ENCODE assay signal across 27 cellular contexts in the genomic region with DNA sequence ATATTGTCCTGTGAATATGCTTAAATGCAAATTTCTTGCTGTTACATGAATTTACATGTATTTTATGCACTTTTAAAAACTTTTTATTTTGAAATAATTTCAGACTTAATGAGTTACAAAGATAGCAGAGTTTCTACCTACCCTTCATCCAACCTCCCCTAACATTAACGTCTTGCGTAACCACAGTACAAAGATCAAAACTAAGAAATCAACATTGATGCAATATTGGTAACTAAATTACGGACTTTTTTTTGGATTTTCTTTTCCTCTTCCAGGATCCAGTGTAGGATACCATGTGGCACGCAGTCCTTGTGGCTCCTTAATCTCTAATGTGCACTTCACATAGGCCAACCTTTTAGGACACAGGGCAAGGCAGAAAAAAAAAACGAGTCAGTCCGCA.
"Had no signal": no experiment of that assay in that cellular context is flagged by ENCODE, and none has a peak within 500 bp of the region (broad histone marks: within the 10 kb centered on the region; RNA-seq: fewer than 3 reads in every experiment).

No MANE protein-coding gene starts in this region.

- FAIRE-seq: urothelium cell line had no signal

- ATAC-seq: stimulated activated effector memory CD8-positive, alpha-beta T cell treated with anti-CD3 and anti-CD28 coated beads, Interleukin-12 subunit alpha, Interleukin-12 subunit beta, amount 100 ng/mL, for 72 hours; stimulated activated memory B cell treated with anti-CD40 and anti-IgM and Interleukin-4, amounts not matched to agents 10 μg/mL and 1 μg/mL and 100 μg/mL, for 72 hours; stimulated activated naive B cell treated with anti-CD40 and anti-IgM and Interleukin-4, amounts not matched to agents 10 μg/mL and 1 μg/mL and 100 μg/mL, for 72 hours; stimulated activated naive CD8-positive, alpha-beta T cell treated with anti-CD3 and anti-CD28 coated beads, Interleukin-15, amount 100 ng/mL, for 72 hours; stimulated activated naive CD8-positive, alpha-beta T cell treated with anti-CD3 and anti-CD28 coated beads, Interleukin-15, Interleukin-2, amounts not matched to agents 100 U/mL and 50 U/mL, for 24 hours; upper lobe of right lung had no signal

- H3K27me3 ChIP-seq: stomach, suprapubic skin, testis, thyroid gland, tibial artery, tibial nerve, transverse colon, upper lobe of left lung, upper lobe of right lung, uterus, vagina had no signal

- H3K4me1 ChIP-seq: stomach, suprapubic skin, testis, thyroid gland, tibial artery, tibial nerve, transverse colon, upper lobe of left lung, upper lobe of right lung, uterus, vagina had no signal

- DNase-seq: stimulated activated CD4-positive, alpha-beta T cell treated with anti-CD3 and anti-CD28 coated beads, Interleukin-2, amount 100 ng/mL, for 48 hours; stimulated activated CD4-positive, alpha-beta T cell treated with anti-CD3 and anti-CD28 coated beads, Interleukin-4, amount 100 ng/mL, for 1 hour; stimulated activated CD4-positive, alpha-beta T cell treated with anti-CD3 and anti-CD28 coated beads, Interleukin-4, amount 100 ng/mL, for 24 hours; stimulated activated CD4-positive, alpha-beta T cell treated with anti-CD3 and anti-CD28 coated beads, Interleukin-4, amount 100 ng/mL, for 4 hours; stimulated activated CD8-positive, alpha-beta memory T cell treated with anti-CD3 and anti-CD28 coated beads, Interleukin-4, amount 100 ng/mL, for 48 hours; stimulated activated naive B cell treated with anti-CD40 and anti-IgM and Interleukin-4, amounts not matched to agents 10 μg/mL and 1 μg/mL and 100 μg/mL, for 72 hours; stimulated activated naive CD4-positive, alpha-beta T cell; stimulated activated naive CD4-positive, alpha-beta T cell treated with Interleukin-2 at 50 U/mL for 16 hours; stimulated activated naive CD8-positive, alpha-beta T cell treated with anti-CD3 and anti-CD28 coated beads, Interleukin-15, amount 100 ng/mL, for 72 hours; stimulated activated naive CD8-positive, alpha-beta T cell treated with anti-CD3 and anti-CD28 coated beads, Interleukin-15, Interleukin-2, amounts not matched to agents 100 U/mL and 50 U/mL, for 24 hours; stomach; substantia nigra; testis; thyroid gland; tibial artery; transverse colon; trophoblast cell; upper lobe of left lung; upper lobe of right lung; uterus had no signal

- H3K27ac ChIP-seq: stomach, suprapubic skin, testis, thoracic aorta, thyroid gland, tibial artery, tibial nerve, transverse colon, upper lobe of left lung, upper lobe of right lung, uterus, vagina had no signal

- H3K36me3 ChIP-seq: stomach, suprapubic skin, thoracic aorta, thyroid gland, tibial artery, tibial nerve, transverse colon, upper lobe of left lung, upper lobe of right lung, uterus, vagina had no signal

- H3K9me3 ChIP-seq: suprapubic skin, testis, thoracic aorta, thyroid gland, transverse colon, upper lobe of right lung, uterus, vagina had no signal

- H3K4me3 ChIP-seq: stomach, suprapubic skin, testis, thoracic aorta, thyroid gland, tibial artery, tibial nerve, transverse colon, upper lobe of left lung, upper lobe of right lung, uterus, vagina had no signal
